In the genomic region with DNA sequence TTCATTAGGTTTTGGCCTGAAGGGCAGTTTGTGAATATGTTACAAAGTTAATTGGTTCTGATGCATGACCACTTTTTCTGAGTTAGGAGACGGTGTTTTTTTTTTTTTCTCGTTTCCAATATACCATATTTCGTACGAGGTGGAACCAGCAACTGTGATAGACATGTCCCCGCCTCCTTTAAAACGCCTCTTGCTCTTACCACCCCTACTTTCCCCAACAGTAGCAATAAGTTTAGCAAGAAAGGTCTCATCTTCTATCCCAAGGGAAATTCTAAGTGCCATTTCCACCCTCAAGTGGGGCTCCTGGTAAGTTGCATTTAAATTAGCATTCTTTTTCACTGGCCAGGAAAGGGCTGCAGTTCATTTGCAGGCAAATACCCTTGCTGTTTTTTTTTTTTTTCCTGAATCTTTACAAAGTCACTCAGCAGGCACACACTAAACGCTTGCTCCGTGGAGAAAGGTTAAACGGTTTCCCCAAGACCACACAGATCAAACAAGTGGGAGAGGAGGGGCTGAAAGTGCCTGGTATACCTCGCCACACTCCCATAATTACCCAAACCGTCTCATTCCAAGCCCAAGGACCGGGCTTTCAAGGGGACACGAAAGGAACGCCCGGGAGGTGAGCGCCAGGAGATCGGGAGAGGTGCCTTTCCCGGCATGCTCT, we compare ENCODE assay signal across 8 cellular contexts. TPM values are rescaled to one million over a fixed set of nuclear protein-coding genes. Genes with fewer than 3 reads are reported as not detected.
DNase-seq lines count a peak whose midpoint lies in the region; ATAC-seq and TF ChIP-seq lines count a peak whose summit lies in the region.

No MANE protein-coding gene starts in this region.

- no peaks in the 10 kb centered on the region for H3F3A ChIP-seq in MM.1S (ENCODE audit: insufficient read depth, low read length)

- intact Hi-C loops in posterior vena cava (cut with DNase I): no loop called here

- H3K27ac Mint-ChIP-seq in central memory CD8-positive, alpha-beta T cell (ENCODE audit: low read depth): peak overlapping the region; percentile 74

- no peak for TF ChIP-seq CTCF in MM.1S (IDR thresholded peaks at IDR 0.05; ENCODE audit: low read length)

- peaks cover 3% of the 10 kb centered on the region for H3K36me3 Mint-ChIP-seq in central memory CD8-positive, alpha-beta T cell (ENCODE audit: insufficient read depth)

- no peaks in the 10 kb centered on the region for H3K27me3 Mint-ChIP-seq in central memory CD8-positive, alpha-beta T cell

- H3K9me2 ChIP-seq in MM.1S (replicated peaks; ENCODE audit: insufficient read depth, low read length): no peaks in the 10 kb centered on the region

- H3K4me3 ChIP-seq in MM.1S (ENCODE audit: low read length): peak overlapping the region; percentile 25; the same call in 1 of the 2 replicates
- H3K4me3 ChIP-seq in mononuclear cell (ENCODE audit: low read length): peak overlapping the region; percentile 38

- H3K27me3 ChIP-seq in MM.1S (replicated peaks; ENCODE audit: insufficient read depth, low read length): no peaks in the 10 kb centered on the region
- H3K27me3 ChIP-seq in mononuclear cell (ENCODE audit: insufficient read depth, low read length): no peaks in the 10 kb centered on the region

- peak overlapping the region; percentile 65 for H3K4me3 Mint-ChIP-seq in central memory CD8-positive, alpha-beta T cell

- no peaks in the 10 kb centered on the region for H4K20me1 ChIP-seq in MM.1S (ENCODE audit: insufficient read depth, low read length)

- no peaks in the 10 kb centered on the region for H3K79me2 ChIP-seq in MM.1S (ENCODE audit: low read length)

- H3K36me3 ChIP-seq in MM.1S (replicated peaks; ENCODE audit: insufficient read depth, low read length): no peaks in the 10 kb centered on the region

- peak; percentile 4 for ATAC-seq in central memory CD8-positive, alpha-beta T cell (replicated peaks; ENCODE audit: extremely low read depth, poor library complexity, severe bottlenecking)
- ATAC-seq in HG03139 (IDR thresholded peaks at IDR 0.05; ENCODE audit: unreplicated experiment): no peak

- no peaks in the 10 kb centered on the region for H3K9me3 Mint-ChIP-seq in central memory CD8-positive, alpha-beta T cell

- peaks cover 14% of the 10 kb centered on the region for H3K4me1 Mint-ChIP-seq in central memory CD8-positive, alpha-beta T cell

- no peak overlapping the region for H3K27ac ChIP-seq in MM.1S (ENCODE audit: low read length)

- DNase-seq in DMS53 treated with DMSO at 0.1 percent for 48 hours (lab: John Stamatoyannopoulos, UW; ENCODE audit: unreplicated experiment) (peak; percentile 71), MM.1S (no peak), posterior vena cava (ENCODE audit: low spot score) (no peak), OCI-M2 (lab: John Stamatoyannopoulos, UW; ENCODE audit: unreplicated experiment) (no peak), CD1c-positive myeloid dendritic cell (ENCODE audit: extremely low spot score) (no peak)
- DNase-seq in central memory CD8-positive, alpha-beta T cell (ENCODE audit: low spot score in 2 of 2): no peak

- H3K4me2 ChIP-seq in MM.1S (ENCODE audit: low read depth, low read length): peak overlapping the region; percentile 46

- H3K4me1 ChIP-seq in MM.1S (ENCODE audit: low read length) (no peaks in the 10 kb centered on the region), mononuclear cell (ENCODE audit: insufficient read depth, low read length) (peaks cover 13% of the 10 kb centered on the region)

- peak overlapping the region; percentile 58 for H2AFZ ChIP-seq in MM.1S (ENCODE audit: low read length)

- H3K9me3 ChIP-seq in MM.1S (replicated peaks; ENCODE audit: insufficient read depth, low read length) (no peaks in the 10 kb centered on the region), mononuclear cell (ENCODE audit: low read depth, low read length) (no peaks in the 10 kb centered on the region)

- no peak overlapping the region for H3K9ac ChIP-seq in MM.1S (ENCODE audit: low read length)

RNA-seq across cellular contexts. Expression of a gene that starts 39.5 kb away (rescaled TPM):
- total RNA-seq in mononuclear cell (61.8 TPM), posterior vena cava (10 to 100 TPM; 33.5 to 36.1 TPM)
